15 cellular contexts compared by ENCODE assay signal in the genomic region with DNA sequence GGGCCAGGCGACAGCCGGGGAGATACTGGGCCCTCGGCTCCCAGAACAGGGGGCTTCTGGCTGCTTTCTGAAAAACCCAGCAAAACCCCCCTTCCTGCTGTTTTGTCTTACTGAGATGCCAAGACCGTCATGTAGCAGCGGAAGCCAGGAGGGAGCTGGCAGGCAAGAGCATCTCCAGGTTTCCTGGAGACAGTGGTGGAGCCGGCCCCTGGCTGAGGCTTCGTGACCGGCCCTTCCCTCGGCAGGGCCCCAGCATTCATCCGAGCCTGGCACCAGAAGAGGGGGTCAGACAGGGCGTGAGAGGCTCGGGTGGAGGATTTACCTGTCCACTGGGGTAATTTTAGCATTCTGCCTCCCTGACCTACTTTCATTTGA. TPM values are rescaled to one million over a fixed set of nuclear protein-coding genes. Genes with fewer than 3 reads are reported as not detected.
DNase-seq lines count a peak whose midpoint lies in the region; ATAC-seq and TF ChIP-seq lines count a peak whose summit lies in the region.
"Had no signal": no experiment of that assay in that cellular context is flagged by ENCODE, and none has a peak within 500 bp of the region (broad histone marks: within the 10 kb centered on the region; RNA-seq: fewer than 3 reads in every experiment).

No MANE protein-coding gene starts in this region.

- peak overlapping the region in 1 of 2 experiments; percentile 40; a peak in 2 of 4 replicates for H3K27ac ChIP-seq in SK-N-SH (ENCODE audit: low read depth in 2 of 2, low read length in 1 of 2)
- H3K27ac ChIP-seq in cardiac muscle cell = peak overlapping the region; percentile 96
- H3K27ac ChIP-seq in osteoblast (ENCODE audit: low read depth, low read length) = no peak overlapping the region
- H3K27ac ChIP-seq in upper lobe of left lung = peak overlapping the region; percentile 12 to 72 (median 40)
- H3K27ac ChIP-seq: 22Rv1 had no signal

- peaks cover 33 to 54% of the 10 kb centered on the region in 2 experiments for H3K36me3 ChIP-seq in SK-N-SH (replicated peaks in 1 of 2; ENCODE audit: control insufficient read depth in 1 of 2, insufficient read depth in 2 of 2, low read length in 1 of 2)
- H3K36me3 ChIP-seq in cardiac muscle cell = peaks cover 34% of the 10 kb centered on the region
- H3K36me3 ChIP-seq in osteoblast (ENCODE audit: insufficient read depth, low read length) = peaks cover 21% of the 10 kb centered on the region
- peaks cover 39 to 45% (median 41%) of the 10 kb centered on the region in 4 donors for H3K36me3 ChIP-seq in upper lobe of left lung

- H3K9me3 ChIP-seq in SK-N-SH (no peaks in the 10 kb centered on the region), cardiac muscle cell (ENCODE audit: low read depth) (no peaks in the 10 kb centered on the region), osteoblast (ENCODE audit: low read depth, low read length) (no peaks in the 10 kb centered on the region), upper lobe of left lung (no peaks in the 10 kb centered on the region)

- no peak overlapping the region for H3K9ac ChIP-seq in SK-N-SH

- H3K27me3 ChIP-seq in SK-N-SH (ENCODE audit: insufficient read depth) = no peaks in the 10 kb centered on the region
- H3K27me3 ChIP-seq in cardiac muscle cell = no peaks in the 10 kb centered on the region
- no peaks in the 10 kb centered on the region for H3K27me3 ChIP-seq in osteoblast (ENCODE audit: insufficient read depth, low read length)
- H3K27me3 ChIP-seq in upper lobe of left lung = no peaks in the 10 kb centered on the region

- TF ChIP-seq CTCF in SK-N-SH (IDR thresholded peaks at IDR 0.05) (no peak), cardiac muscle cell (IDR thresholded peaks at IDR 0.05; ENCODE audit: low read depth, low read length) (no peak), osteoblast (IDR thresholded peaks at IDR 0.05; ENCODE audit: extremely low read depth, low read depth, low read length) (no peak), upper lobe of left lung (IDR thresholded peaks at IDR 0.05) (no peak)

- H4K20me1 ChIP-seq in SK-N-SH (ENCODE audit: insufficient read depth) = peaks cover 92% of the 10 kb centered on the region
- peaks cover 7% of the 10 kb centered on the region for H4K20me1 ChIP-seq in osteoblast (ENCODE audit: insufficient read depth, low read length)

- H3K79me2 ChIP-seq in SK-N-SH (ENCODE audit: insufficient read depth) (peaks cover 90% of the 10 kb centered on the region), osteoblast (ENCODE audit: insufficient read depth, low read length) (peaks cover 29% of the 10 kb centered on the region)

- H3K4me1 ChIP-seq in SK-N-SH (ENCODE audit: control insufficient read depth in 1 of 2, insufficient read depth in 2 of 2, low read depth in 1 of 2, low read length in 1 of 2) (peaks cover 14 to 21% of the 10 kb centered on the region in 2 experiments; a peak in 3 of 4 replicates), cardiac muscle cell (ENCODE audit: low read depth) (peaks cover 33% of the 10 kb centered on the region), osteoblast (ENCODE audit: insufficient read depth, low read length) (no peaks in the 10 kb centered on the region), upper lobe of left lung (peaks cover 9 to 30% (median 16%) of the 10 kb centered on the region in 4 donors)

- H3F3A ChIP-seq in SK-N-SH (replicated peaks; ENCODE audit: insufficient read depth) = peaks cover 10% of the 10 kb centered on the region

- WGBS in SK-N-SH (ENCODE audit: low lambda C conversion rate) = 92% methylated on average over 6 of the region's 12 CpGs
- WGBS in upper lobe of left lung, 2 donors = 82 to 88% methylated on average over 5 to 12 of the region's 12 CpGs

- H3K4me3 ChIP-seq in SK-N-SH (ENCODE audit: low read depth in 2 of 2, low read length in 1 of 2) = no peak overlapping the region
- H3K4me3 ChIP-seq in cardiac muscle cell = no peak overlapping the region
- no peak overlapping the region for H3K4me3 ChIP-seq in osteoblast (ENCODE audit: insufficient read depth, low read length)
- H3K4me3 ChIP-seq in upper lobe of left lung = no peak overlapping the region

- H2AFZ ChIP-seq in SK-N-SH (ENCODE audit: low read depth) (no peak overlapping the region), osteoblast (ENCODE audit: low read length) (no peak overlapping the region)

- TF ChIP-seq EP300 in SK-N-SH (IDR thresholded peaks at IDR 0.05; ENCODE audit: borderline replicate concordance in 1 of 2, low read depth in 1 of 2, low read length in 1 of 2) (no peak), upper lobe of left lung (IDR thresholded peaks at IDR 0.05) (no peak)

- DNase-seq in SK-N-SH = no peak
- DNase-seq in cardiac muscle cell (ENCODE audit: low read depth in 1 of 2, low spot score in 1 of 2) = no peak
- peak; percentile 52 for DNase-seq in osteoblast (ENCODE audit: insufficient read length, low spot score, missing footprints)
- DNase-seq in upper lobe of left lung = no peak
- no peak for DNase-seq in GOT3 (lab: John Stamatoyannopoulos, UW)
- DNase-seq in activated T-cell treated with anti-CD3 and anti-CD28 coated beads, Interleukin-2, amount 50 U/mL, for 48 hours = no peak
- DNase-seq: activated CD4-positive, alpha-beta T cell treated with anti-CD3 and anti-CD28 coated beads for 48 hours; activated naive CD8-positive, alpha-beta T cell treated with anti-CD3 and anti-CD28 coated beads for 36 hours; CD4-positive, alpha-beta memory T cell; KBM-7; NCI-H1105 treated with DMSO at 0.1 percent for 48 hours; stimulated activated CD4-positive, alpha-beta T cell treated with anti-CD3 and anti-CD28 coated beads, Interleukin-4, amount 100 ng/mL, for 24 hours had no signal

- H3K4me2 ChIP-seq in SK-N-SH (peak overlapping the region; percentile 60; the same call in 1 of the 2 replicates), osteoblast (ENCODE audit: insufficient read depth, low read length) (no peak overlapping the region)

- ATAC-seq in SK-N-SH treated with all-trans-retinoic acid at 6 μM for 48 hours (no peak), upper lobe of left lung (ENCODE audit: low FRiP score in 2 of 2) (peak in 1 of 2 donors; percentile 5)
- no peak for ATAC-seq in activated CD4-positive, CD25-positive, alpha-beta regulatory T cell treated with anti-CD3 and anti-CD28 coated beads, Interleukin-2, amount 50 U/mL, for 24 hours

- POLR2A ChIA-PET in SK-N-SH (lab: Yijun Ruan, JAX) = interaction anchor here (0.6 to 1.9 kb wide), 2 partner anchors 10 to 49 kb away, joined by 3 to 12 read pairs; a partner anchor contains a TSS

- no peak for TF ChIP-seq POLR2A in upper lobe of left lung (IDR thresholded peaks at IDR 0.05)

- H3K9me2 ChIP-seq in SK-N-SH = no peaks in the 10 kb centered on the region

- no peak for TF ChIP-seq RAD21 in SK-N-SH (IDR thresholded peaks at IDR 0.05; ENCODE audit: low read length)

- CTCF ChIA-PET in SK-N-SH (lab: Yijun Ruan, JAX) = interaction anchor here (0.6 to 3.4 kb wide), 5 partner anchors 11 to 235 kb away, joined by 3 to 23 read pairs (median 3); a partner anchor contains a TSS

TF ChIP-seq in SK-N-SH, 30 proteins besides CTCF, POLR2A, EP300 and RAD21 (continues in another document):
- TF ChIP-seq TAF1 (IDR thresholded peaks at IDR 0.05; ENCODE audit: borderline replicate concordance, low read depth, low read length) (no peak), RXRA (IDR thresholded peaks at IDR 0.05; ENCODE audit: borderline replicate concordance, low read depth) (no peak), SMC3 (IDR thresholded peaks at IDR 0.05; ENCODE audit: low read depth, low read length) (no peak), MEF2A (IDR thresholded peaks at IDR 0.05; ENCODE audit: borderline replicate concordance, low read depth) (no peak), FOSL2 (IDR thresholded peaks at IDR 0.05; ENCODE audit: borderline replicate concordance, low read depth) (no peak), POLR2AphosphoS5 (IDR thresholded peaks at IDR 0.05; ENCODE audit: low read depth, low read length) (no peak)

TF ChIP-seq in SK-N-SH treated with all-trans-retinoic acid at 6 μM for 48 hours, 23 proteins besides CTCF, POLR2A, EP300 and RAD21 (continues in another document):
- TF ChIP-seq ARNTL (CRISPR knock-in tag; IDR thresholded peaks at IDR 0.05; ENCODE audit: borderline replicate concordance, low read depth) (no peak), SNAI2 (CRISPR knock-in tag; IDR thresholded peaks at IDR 0.05) (no peak), TCF4 (CRISPR knock-in tag; IDR thresholded peaks at IDR 0.05; ENCODE audit: borderline replicate concordance) (no peak), ZNF70 (CRISPR knock-in tag; IDR thresholded peaks at IDR 0.05) (no peak)
- TF ChIP-seq, protein P1, sequence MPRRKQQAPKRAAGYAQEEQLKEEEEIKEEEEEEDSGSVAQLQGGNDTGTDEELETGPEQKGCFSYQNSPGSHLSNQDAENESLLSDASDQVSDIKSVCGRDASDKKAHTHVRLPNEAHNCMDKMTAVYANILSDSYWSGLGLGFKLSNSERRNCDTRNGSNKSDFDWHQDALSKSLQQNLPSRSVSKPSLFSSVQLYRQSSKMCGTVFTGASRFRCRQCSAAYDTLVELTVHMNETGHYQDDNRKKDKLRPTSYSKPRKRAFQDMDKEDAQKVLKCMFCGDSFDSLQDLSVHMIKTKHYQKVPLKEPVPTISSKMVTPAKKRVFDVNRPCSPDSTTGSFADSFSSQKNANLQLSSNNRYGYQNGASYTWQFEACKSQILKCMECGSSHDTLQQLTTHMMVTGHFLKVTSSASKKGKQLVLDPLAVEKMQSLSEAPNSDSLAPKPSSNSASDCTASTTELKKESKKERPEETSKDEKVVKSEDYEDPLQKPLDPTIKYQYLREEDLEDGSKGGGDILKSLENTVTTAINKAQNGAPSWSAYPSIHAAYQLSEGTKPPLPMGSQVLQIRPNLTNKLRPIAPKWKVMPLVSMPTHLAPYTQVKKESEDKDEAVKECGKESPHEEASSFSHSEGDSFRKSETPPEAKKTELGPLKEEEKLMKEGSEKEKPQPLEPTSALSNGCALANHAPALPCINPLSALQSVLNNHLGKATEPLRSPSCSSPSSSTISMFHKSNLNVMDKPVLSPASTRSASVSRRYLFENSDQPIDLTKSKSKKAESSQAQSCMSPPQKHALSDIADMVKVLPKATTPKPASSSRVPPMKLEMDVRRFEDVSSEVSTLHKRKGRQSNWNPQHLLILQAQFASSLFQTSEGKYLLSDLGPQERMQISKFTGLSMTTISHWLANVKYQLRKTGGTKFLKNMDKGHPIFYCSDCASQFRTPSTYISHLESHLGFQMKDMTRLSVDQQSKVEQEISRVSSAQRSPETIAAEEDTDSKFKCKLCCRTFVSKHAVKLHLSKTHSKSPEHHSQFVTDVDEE (CRISPR knock-in tag; IDR thresholded peaks at IDR 0.05) = no peak

RNA-seq across cellular contexts. Expression of a gene that starts 9.5 kb away (rescaled TPM):
- polyA plus RNA-seq in SK-N-SH (2012; rRNA removed) (33.0 and 59.7 TPM in 2 replicates), cardiac muscle cell (37.1 and 47.6 TPM in 2 replicates)
- 22.0 and 28.4 TPM in 2 replicates for polyA plus RNA-seq in SK-N-SH (2012; cell fraction: cytosol; rRNA removed)
- polyA plus RNA-seq in SK-N-SH (2012; cell fraction: nucleus; rRNA removed) = 122 and 146 TPM in 2 replicates
- total RNA-seq in cardiac muscle cell (47.6 and 55.8 TPM in 2 replicates), osteoblast (7.1 and 19.2 TPM in 2 replicates), upper lobe of left lung (100 to 1,000 TPM in 1 of 6 donors, 10 to 100 TPM in 5; 48.2 to 236 (median 83.5) TPM)
